ENCODE assay signal across 8 cellular contexts in the genomic region with DNA sequence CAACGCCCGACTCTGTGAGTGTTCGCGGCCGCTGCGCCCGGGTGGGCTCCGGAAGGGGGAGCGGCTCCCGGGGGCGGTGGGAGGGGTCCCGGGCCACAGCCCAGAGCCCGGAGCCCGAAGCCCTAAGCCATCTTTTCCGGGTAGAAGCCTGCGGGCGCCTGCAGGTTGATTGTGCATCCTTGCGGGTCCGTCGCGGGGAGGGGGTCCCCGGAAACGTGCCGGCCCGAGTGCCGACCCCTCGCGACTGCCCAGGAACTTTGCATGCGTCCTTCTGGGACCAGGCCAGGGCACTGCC. TPM values are rescaled to one million over a fixed set of nuclear protein-coding genes. Genes with fewer than 3 reads are reported as not detected.
DNase-seq lines count a peak whose midpoint lies in the region; ATAC-seq and TF ChIP-seq lines count a peak whose summit lies in the region.

No MANE protein-coding gene starts in this region.

- peak overlapping the region; percentile 76 for H3K27ac ChIP-seq in C4-2B
- peak overlapping the region; percentile 49 to 56 for H3K27ac ChIP-seq in ovary
- peak overlapping the region; percentile 78 to 95 (median 85) for H3K27ac ChIP-seq in upper lobe of left lung

- ATAC-seq in GM21529 (IDR thresholded peaks at IDR 0.05; ENCODE audit: unreplicated experiment) (peak; percentile 40), upper lobe of left lung (ENCODE audit: low FRiP score in 2 of 2) (no peak)
- ATAC-seq in activated T-cell treated with anti-CD3 and anti-CD28 coated beads, Interleukin-2, amount 50 U/mL, for 72 hours (replicated peaks in 1 of 2) = peak in 1 of 2 donors; percentile 54

- WGBS in ovary, 3 donors = 0 to 1% (median 0%) methylated on average over 21 to 29 of the region's 29 CpGs
- 0% methylated on average over 29 of the region's 29 CpGs; no CpG with 5 or more reads in 1 of the 2 donors for WGBS in upper lobe of left lung, 2 donors

- H3K9me3 Mint-ChIP-seq in activated T-cell treated with anti-CD3 and anti-CD28 coated beads, Interleukin-2, amount 50 U/mL, for 72 hours = no peaks in the 10 kb centered on the region

- TF ChIP-seq POLR2A in ovary (IDR thresholded peaks at IDR 0.05) = no peak
- TF ChIP-seq POLR2A in upper lobe of left lung (IDR thresholded peaks at IDR 0.05) = no peak

- peaks cover 4 to 13% of the 10 kb centered on the region in 2 donors for H3K36me3 Mint-ChIP-seq in activated T-cell treated with anti-CD3 and anti-CD28 coated beads, Interleukin-2, amount 50 U/mL, for 72 hours (ENCODE audit: insufficient read depth in 2 of 2)

- H3K36me3 ChIP-seq in ovary (no peaks in the 10 kb centered on the region), upper lobe of left lung (no peaks in the 10 kb centered on the region)

- DNase-seq in M059J (ENCODE audit: low read depth) (peak; percentile 60), fibroblast of villous mesenchyme (ENCODE audit: low read depth) (peak; percentile 50), ovary (peak in 4 of 5 donors; percentile 26 to 69 (median 46)), upper lobe of left lung (peak in 1 of 2 donors; percentile 62), MV-4-11 (lab: John Stamatoyannopoulos, UW) (no peak)
- peak; percentile 69 to 75 for DNase-seq in activated T-cell treated with anti-CD3 and anti-CD28 coated beads, Interleukin-2, amount 50 U/mL, for 72 hours

- H3K27ac Mint-ChIP-seq in activated T-cell treated with anti-CD3 and anti-CD28 coated beads, Interleukin-2, amount 50 U/mL, for 72 hours = peak overlapping the region; percentile 90

- H3K4me1 Mint-ChIP-seq in activated T-cell treated with anti-CD3 and anti-CD28 coated beads, Interleukin-2, amount 50 U/mL, for 72 hours (ENCODE audit: low read depth) = peaks cover 59% of the 10 kb centered on the region

- H3K4me1 ChIP-seq in ovary (ENCODE audit: insufficient read depth) (peaks cover 5% of the 10 kb centered on the region), upper lobe of left lung (peaks cover 35 to 55% (median 43%) of the 10 kb centered on the region in 4 donors)

- intact Hi-C loops in ovary (cut with DNase I) = no loop called here

- no peak for TF ChIP-seq EP300 in ovary (IDR thresholded peaks at IDR 0.05)
- no peak for TF ChIP-seq EP300 in upper lobe of left lung (IDR thresholded peaks at IDR 0.05)

- TF ChIP-seq CTCF in C4-2B (conservative IDR thresholded peaks at IDR 0.05) = no peak
- TF ChIP-seq CTCF in fibroblast of villous mesenchyme (IDR thresholded peaks at IDR 0.05; ENCODE audit: insufficient read depth, low read depth, low read length) = no peak
- no peak for TF ChIP-seq CTCF in ovary (IDR thresholded peaks at IDR 0.05)
- TF ChIP-seq CTCF in upper lobe of left lung (IDR thresholded peaks at IDR 0.05) = no peak

- no peaks in the 10 kb centered on the region for H3K9me3 ChIP-seq in ovary
- H3K9me3 ChIP-seq in upper lobe of left lung = no peaks in the 10 kb centered on the region

- H3K4me3 ChIP-seq in fibroblast of villous mesenchyme (ENCODE audit: low read depth, low read length) (peak overlapping the region; percentile 81), ovary (peak overlapping the region; percentile 79), upper lobe of left lung (peak overlapping the region; percentile 90 to 98 (median 96))

- H3K27me3 Mint-ChIP-seq in activated T-cell treated with anti-CD3 and anti-CD28 coated beads, Interleukin-2, amount 50 U/mL, for 72 hours (ENCODE audit: low read depth) = no peaks in the 10 kb centered on the region

- H3K4me3 Mint-ChIP-seq in activated T-cell treated with anti-CD3 and anti-CD28 coated beads, Interleukin-2, amount 50 U/mL, for 72 hours = peak overlapping the region; percentile 74 to 91

- no peaks in the 10 kb centered on the region for H3K27me3 ChIP-seq in ovary
- no peaks in the 10 kb centered on the region for H3K27me3 ChIP-seq in upper lobe of left lung

RNA-seq across cellular contexts. Expression of a gene that starts 0.4 kb away (rescaled TPM):
- total RNA-seq in M059J (2014; rRNA removed; shearing (Covaris generic)) = 50.2 and 55.2 TPM in 2 replicates
- 10 to 100 TPM; 81.2 to 85.9 TPM for total RNA-seq in activated T-cell treated with anti-CD3 and anti-CD28 coated beads, Interleukin-2, amount 50 U/mL, for 72 hours
- total RNA-seq in fibroblast of villous mesenchyme (20.6 and 41.5 TPM in 2 replicates), ovary (10 to 100 TPM; 40.7 to 78.7 (median 71.8) TPM), upper lobe of left lung (10 to 100 TPM; 22.0 to 60.3 (median 51.1) TPM)
- polyA plus RNA-seq in ovary = 100 to 1,000 TPM in 1 of 2 donors, 10 to 100 TPM in 1; 43.3 to 178 TPM

RNA-seq across cellular contexts. Expression of a gene that starts 33.1 kb away (rescaled TPM):
- total RNA-seq in M059J (2014; rRNA removed; shearing (Covaris generic)) = 42.4 and 56.7 TPM in 2 replicates
- total RNA-seq in activated T-cell treated with anti-CD3 and anti-CD28 coated beads, Interleukin-2, amount 50 U/mL, for 72 hours = 10 to 100 TPM; 54.3 to 60.7 TPM
- total RNA-seq in fibroblast of villous mesenchyme (48.6 and 51.0 TPM in 2 replicates), ovary (10 to 100 TPM; 15.6 to 44.1 (median 31.4) TPM), upper lobe of left lung (10 to 100 TPM; 22.6 to 53.4 (median 38.2) TPM)
- 10 to 100 TPM; 16.8 to 30.7 TPM for polyA plus RNA-seq in ovary

RNA-seq across cellular contexts. Expression of a gene that starts 33.2 kb away (rescaled TPM):
- total RNA-seq in M059J (2014; rRNA removed; shearing (Covaris generic)) = 15.6 and 38.5 TPM in 2 replicates
- total RNA-seq in activated T-cell treated with anti-CD3 and anti-CD28 coated beads, Interleukin-2, amount 50 U/mL, for 72 hours = 10 to 100 TPM; 52.8 to 58.9 TPM
- 32.5 and 32.8 TPM in 2 replicates for total RNA-seq in fibroblast of villous mesenchyme
- total RNA-seq in ovary = 10 to 100 TPM; 32.9 to 58.0 (median 39.1) TPM
- 10 to 100 TPM in 1 of 2 donors, 1 to 10 TPM in 1; 6.0 to 44.0 TPM for polyA plus RNA-seq in ovary
- 100 to 1,000 TPM in 1 of 6 donors, 10 to 100 TPM in 5; 28.7 to 185 (median 49.1) TPM for total RNA-seq in upper lobe of left lung

RNA-seq across cellular contexts. Expression of a gene that starts 57.5 kb away (rescaled TPM):
- not detected in 2 replicates for total RNA-seq in M059J (2014; rRNA removed; shearing (Covaris generic))
- total RNA-seq in activated T-cell treated with anti-CD3 and anti-CD28 coated beads, Interleukin-2, amount 50 U/mL, for 72 hours = not detected
- 0.43 TPM in 1 of 2 replicates, not detected in the other for total RNA-seq in fibroblast of villous mesenchyme
- not detected for total RNA-seq in ovary
- not detected for polyA plus RNA-seq in ovary
- total RNA-seq in upper lobe of left lung = not detected

RNA-seq across cellular contexts. Expression of a gene that starts 58.9 kb away (rescaled TPM):
- total RNA-seq in M059J (2014; rRNA removed; shearing (Covaris generic)) = not detected in 2 replicates
- total RNA-seq in activated T-cell treated with anti-CD3 and anti-CD28 coated beads, Interleukin-2, amount 50 U/mL, for 72 hours = not detected
- total RNA-seq in fibroblast of villous mesenchyme = 0.32 TPM in 1 of 2 replicates, not detected in the other
- under 1 TPM in 1 of 7 donors, not detected in 6; 0.69 TPM for total RNA-seq in ovary
- polyA plus RNA-seq in ovary = not detected
- not detected for total RNA-seq in upper lobe of left lung
